8 cellular contexts compared by ENCODE assay signal in genomic region chr19:48674921-48675824, GRCh38. TPM values are rescaled to one million over a fixed set of nuclear protein-coding genes. Genes with fewer than 3 reads are reported as not detected.
DNase-seq lines count a peak whose midpoint lies in the region; ATAC-seq and TF ChIP-seq lines count a peak whose summit lies in the region.

No MANE protein-coding gene starts in this region.

- H2BK5ac ChIP-seq in trophoblast cell (ENCODE audit: low read depth, low read length, poor library complexity): no peak overlapping the region

- ATAC-seq in activated naive CD4-positive, alpha-beta T cell treated with anti-CD3 and anti-CD28 coated beads, Interleukin-2, amount 50 U/mL, for 72 hours: peak; percentile 86 to 87
- no peak for ATAC-seq in HG03039 (IDR thresholded peaks at IDR 0.05; ENCODE audit: unreplicated experiment)

- no peak overlapping the region for H2BK12ac ChIP-seq in trophoblast cell (ENCODE audit: low read length)

- no peak overlapping the region for H3K14ac ChIP-seq in trophoblast cell (ENCODE audit: low read length)

- TF ChIP-seq POLR2A in transverse colon (IDR thresholded peaks at IDR 0.05): no peak

- H2AFZ ChIP-seq in trophoblast cell (ENCODE audit: insufficient read depth, low read length, poor library complexity): no peak overlapping the region

- peak overlapping the region in 1 of 2 donors; percentile 81 for H3K27ac Mint-ChIP-seq in activated naive CD4-positive, alpha-beta T cell treated with anti-CD3 and anti-CD28 coated beads, Interleukin-2, amount 50 U/mL, for 72 hours

- H3K4me1 ChIP-seq in trophoblast cell (ENCODE audit: control insufficient read depth in 1 of 2, insufficient read depth in 2 of 2, low read length in 2 of 2) (no peaks in the 10 kb centered on the region), transverse colon (peaks cover 5 to 26% (median 18%) of the 10 kb centered on the region in 4 donors)

- H4K12ac ChIP-seq in trophoblast cell (ENCODE audit: low read depth, low read length): no peak overlapping the region

- H3K9ac ChIP-seq in trophoblast cell (ENCODE audit: low read length): no peak overlapping the region

- H3K79me2 ChIP-seq in trophoblast cell (ENCODE audit: control insufficient read depth, insufficient read depth, low read length, poor library complexity): no peaks in the 10 kb centered on the region

- no peaks in the 10 kb centered on the region for H3K36me3 ChIP-seq in trophoblast cell (ENCODE audit: control insufficient read depth in 1 of 2, insufficient read depth in 2 of 2, low read length in 2 of 2)
- no peaks in the 10 kb centered on the region for H3K36me3 ChIP-seq in transverse colon

- H3K4ac ChIP-seq in trophoblast cell (ENCODE audit: low read depth, low read length): no peak overlapping the region

- H4K91ac ChIP-seq in trophoblast cell (ENCODE audit: low read depth, low read length): no peak overlapping the region

- intact Hi-C loops in head of caudate nucleus (cut with DNase I) (no loop called here), transverse colon (cut with DNase I; ENCODE audit: low total_unique reads) (loop anchor here (10.0 kb wide), 1 partner anchor 70 kb away; the partner anchor contains the start of genes IZUMO1 and RASIP1)

- no peak overlapping the region for H2AK5ac ChIP-seq in trophoblast cell (ENCODE audit: low read length)

- no peak overlapping the region for H2BK120ac ChIP-seq in trophoblast cell (ENCODE audit: insufficient read depth, low read length, poor library complexity)

- H3K9me3 Mint-ChIP-seq in activated naive CD4-positive, alpha-beta T cell treated with anti-CD3 and anti-CD28 coated beads, Interleukin-2, amount 50 U/mL, for 72 hours: no peaks in the 10 kb centered on the region

- in situ Hi-C loops in transverse colon (cut with MboI; ENCODE audit: low pct_ligation_motif_present in 1 of 4, low pct_unique_long_range_greater_than_20kb in 1 of 4, low sequenced_read_pairs in 3 of 4): no loop called here

- H3K27me3 ChIP-seq in trophoblast cell (ENCODE audit: insufficient read depth, low read length) (no peaks in the 10 kb centered on the region), transverse colon (no peaks in the 10 kb centered on the region)

- peaks cover under 1% of the 10 kb centered on the region for H3K9me3 ChIP-seq in trophoblast cell (ENCODE audit: insufficient read depth, low read depth, low read length)
- H3K9me3 ChIP-seq in transverse colon: no peaks in the 10 kb centered on the region

- no CpG with 5 or more reads among the region's 28 CpGs for WGBS in trophoblast cell (ENCODE audit: extremely low coverage, insufficient coverage, insufficient read length)
- WGBS in transverse colon (ENCODE audit: low coverage in 1 of 2), 2 donors: 0 to 40% methylated on average over 1 to 28 of the region's 28 CpGs

- no peak overlapping the region for H3K23ac ChIP-seq in trophoblast cell (ENCODE audit: low read length)

- no peak overlapping the region for H3K4me2 ChIP-seq in trophoblast cell (ENCODE audit: low read length)

- TF ChIP-seq EP300 in transverse colon (IDR thresholded peaks at IDR 0.05; ENCODE audit: low read depth): no peak

- H3K27ac ChIP-seq in trophoblast cell (ENCODE audit: low read depth, low read length) (no peak overlapping the region), transverse colon (peak overlapping the region in 1 of 4 donors; percentile 6)

- TF ChIP-seq CTCF in transverse colon (IDR thresholded peaks at IDR 0.05): peak; percentile 87 to 90 (median 88)

- H4K8ac ChIP-seq in trophoblast cell (ENCODE audit: low read depth, low read length): no peak overlapping the region

- H3K4me3 ChIP-seq in trophoblast cell (ENCODE audit: low read depth, low read length) (no peak overlapping the region), transverse colon (no peak overlapping the region)

- no peaks in the 10 kb centered on the region for H3K79me1 ChIP-seq in trophoblast cell (ENCODE audit: low read length)

- H3K36me3 Mint-ChIP-seq in activated naive CD4-positive, alpha-beta T cell treated with anti-CD3 and anti-CD28 coated beads, Interleukin-2, amount 50 U/mL, for 72 hours: no peaks in the 10 kb centered on the region

- peak; percentile 87 for DNase-seq in EL
- DNase-seq in NAMALWA (ENCODE audit: low spot score): peak; percentile 90
- DNase-seq in SKM-1 (lab: John Stamatoyannopoulos, UW; ENCODE audit: unreplicated experiment): peak; percentile 9
- DNase-seq in activated naive CD4-positive, alpha-beta T cell treated with anti-CD3 and anti-CD28 coated beads, Interleukin-2, amount 50 U/mL, for 72 hours (ENCODE audit: low spot score in 2 of 2): peak; percentile 70 to 82
- peak; percentile 74 to 95 (median 88) for DNase-seq in head of caudate nucleus
- peak; percentile 68 to 90 for DNase-seq in trophoblast cell
- DNase-seq in transverse colon: peak; percentile 86

- no peak overlapping the region for H3K18ac ChIP-seq in trophoblast cell (ENCODE audit: low read length)

RNA-seq across cellular contexts. Expression of gene NTN5, which starts 2.4 kb away (rescaled TPM):
- 1 to 10 TPM; 1.6 to 2.5 TPM for total RNA-seq in activated naive CD4-positive, alpha-beta T cell treated with anti-CD3 and anti-CD28 coated beads, Interleukin-2, amount 50 U/mL, for 72 hours
- 0.11 and 0.19 TPM in 2 replicates for polyA plus RNA-seq in trophoblast cell (2013)
- 1 to 10 TPM in 1 of 4 donors, under 1 TPM in 1, not detected in 2; 0.41 to 1.1 TPM for total RNA-seq in transverse colon

RNA-seq across cellular contexts. Expression of gene FUT2, which starts 20.6 kb away (rescaled TPM):
- total RNA-seq in activated naive CD4-positive, alpha-beta T cell treated with anti-CD3 and anti-CD28 coated beads, Interleukin-2, amount 50 U/mL, for 72 hours: not detected
- polyA plus RNA-seq in trophoblast cell (2013): not detected in 2 replicates
- total RNA-seq in transverse colon: 10 to 100 TPM; 32.5 to 68.6 (median 55.1) TPM

RNA-seq across cellular contexts. Expression of gene CA11, which starts 29.2 kb away (rescaled TPM):
- 10 to 100 TPM in 1 of 2 donors, 1 to 10 TPM in 1; 7.9 to 10.9 TPM for total RNA-seq in activated naive CD4-positive, alpha-beta T cell treated with anti-CD3 and anti-CD28 coated beads, Interleukin-2, amount 50 U/mL, for 72 hours
- 7.2 TPM in 2 replicates for polyA plus RNA-seq in trophoblast cell (2013)
- total RNA-seq in transverse colon: 1 to 10 TPM in 2 of 4 donors, not detected in 2; 1.4 to 2.5 TPM

RNA-seq across cellular contexts. Expression of gene DBP, which starts 38.0 kb away (rescaled TPM):
- 10 to 100 TPM; 10.5 to 16.9 TPM for total RNA-seq in activated naive CD4-positive, alpha-beta T cell treated with anti-CD3 and anti-CD28 coated beads, Interleukin-2, amount 50 U/mL, for 72 hours
- 0.90 and 0.94 TPM in 2 replicates for polyA plus RNA-seq in trophoblast cell (2013)
- total RNA-seq in transverse colon: 10 to 100 TPM in 3 of 4 donors, 1 to 10 TPM in 1; 8.7 to 13.8 (median 11.6) TPM

RNA-seq across cellular contexts. Expression of gene MAMSTR, which starts 44.4 kb away (rescaled TPM):
- 1 to 10 TPM; 1.1 to 1.4 TPM for total RNA-seq in activated naive CD4-positive, alpha-beta T cell treated with anti-CD3 and anti-CD28 coated beads, Interleukin-2, amount 50 U/mL, for 72 hours
- polyA plus RNA-seq in trophoblast cell (2013): 0.82 and 0.86 TPM in 2 replicates
- 1 to 10 TPM in 2 of 4 donors, under 1 TPM in 1, not detected in 1; 0.55 to 2.2 (median 1.6) TPM for total RNA-seq in transverse colon

Comparison
In these comparisons a context has a peak if more than half of its experiments do, and no peak if none do; other contexts are left out.
1. DNase-seq: peak in every context shown above with its lines; median percentile 90 in NAMALWA; 88 in head of caudate nucleus; 87 in EL; 86 in transverse colon; 79 in trophoblast cell; 76 in activated naive CD4-positive, alpha-beta T cell treated with anti-CD3 and anti-CD28 coated beads, Interleukin-2, amount 50 U/mL, for 72 hours; 9 in SKM-1.
2. RNA of gene FUT2, which starts 20.6 kb away (total RNA-seq): 32.5 to 68.6 TPM in transverse colon; not detected in activated naive CD4-positive, alpha-beta T cell treated with anti-CD3 and anti-CD28 coated beads, Interleukin-2, amount 50 U/mL, for 72 hours; every median in the first group is over 10 times any median in the second.